19 cellular contexts compared by ENCODE assay signal in the genomic region with DNA sequence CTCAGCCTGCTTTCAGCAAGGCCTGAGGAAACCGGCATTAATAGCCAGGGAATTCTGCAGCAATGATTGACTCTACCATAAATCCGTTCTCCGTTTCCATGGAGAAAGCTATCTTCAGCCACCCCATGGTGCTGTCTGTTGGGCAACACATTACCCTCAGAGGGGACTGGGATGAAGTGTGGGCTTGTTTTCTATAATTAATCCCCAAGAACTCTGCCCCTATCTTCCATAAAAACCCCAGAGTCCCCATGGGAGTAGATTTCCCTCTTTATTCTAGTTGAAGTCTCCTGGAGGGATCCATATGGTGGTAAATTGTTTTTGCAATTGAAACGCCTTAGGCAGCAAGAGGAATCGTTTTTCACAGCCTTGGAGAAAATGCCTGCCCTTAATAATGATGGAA. TPM values are rescaled to one million over a fixed set of nuclear protein-coding genes. Genes with fewer than 3 reads are reported as not detected.
DNase-seq lines count a peak whose midpoint lies in the region; ATAC-seq and TF ChIP-seq lines count a peak whose summit lies in the region.
"Had no signal": no experiment of that assay in that cellular context is flagged by ENCODE, and none has a peak within 500 bp of the region (broad histone marks: within the 10 kb centered on the region; RNA-seq: fewer than 3 reads in every experiment).

No MANE protein-coding gene starts in this region.

- peaks cover 3% of the 10 kb centered on the region for H3K27me3 ChIP-seq in neural cell (ENCODE audit: insufficient read depth, low read depth, low read length)
- H3K27me3 ChIP-seq in H7 (ENCODE audit: control insufficient read depth, insufficient read depth, low read length) = peaks cover 2% of the 10 kb centered on the region; the same call in 1 of the 2 replicates
- H3K27me3 ChIP-seq: Peyer's patch had no signal

- peak; percentile 34 for TF ChIP-seq RAD21 in neural cell (conservative IDR thresholded peaks at IDR 0.05)

- no peak for ATAC-seq in left colon
- ATAC-seq: HCT116, K562, T-helper 17 cell had no signal

- no peaks in the 10 kb centered on the region for H3K9me2 ChIP-seq in neural cell (ENCODE audit: insufficient read depth, low read length)

- no peak for TF ChIP-seq CTCF in neural cell (IDR thresholded peaks at IDR 0.05; ENCODE audit: poor library complexity, severe bottlenecking)

- peak overlapping the region; percentile 81 for H3K27ac ChIP-seq in neural cell (ENCODE audit: low read length)
- H3K27ac ChIP-seq: C4-2B, Peyer's patch, SJSA1 had no signal

- H3F3A ChIP-seq in neural cell (ENCODE audit: insufficient read depth, low read length, poor library complexity, severe bottlenecking) = peaks cover 13% of the 10 kb centered on the region

- H3K79me2 ChIP-seq in neural cell (replicated peaks; ENCODE audit: insufficient read depth, low read length) = no peaks in the 10 kb centered on the region

- DNase-seq in ELF-1 (ENCODE audit: low read depth, low spot score) = peak; percentile 12
- DNase-seq in NCI-H2171 (lab: John Stamatoyannopoulos, UW) = peak; percentile 88
- DNase-seq in NCI-H69 (lab: John Stamatoyannopoulos, UW) = peak; percentile 97
- no peak for DNase-seq in H7
- no peak for DNase-seq in left colon
- DNase-seq in NK-92 treated with Interleukin-12 subunit alpha and Interleukin-12 subunit beta, amount 100 ng/mL, for 24 hours (lab: John Stamatoyannopoulos, UW) = no peak
- DNase-seq: ACHN, DND-41, NCI-H1105, NCI-H187, NCI-H2107, NCI-H510A, Peyer's patch, T-helper 17 cell had no signal

- peak; percentile 93 for TF ChIP-seq EP300 in neural cell (conservative IDR thresholded peaks at IDR 0.05; ENCODE audit: poor library complexity, severe bottlenecking)

- peak overlapping the region; percentile 57 for H3K4me2 ChIP-seq in neural cell (ENCODE audit: low read length)

- no peaks in the 10 kb centered on the region for H3K9me3 ChIP-seq in neural cell (ENCODE audit: low read length)
- H3K9me3 ChIP-seq: Peyer's patch, SJSA1 had no signal

- H3K36me3 ChIP-seq in neural cell (ENCODE audit: insufficient read depth, low read length) (no peaks in the 10 kb centered on the region), H7 (replicated peaks; ENCODE audit: control insufficient read depth, insufficient read depth, low read length) (no peaks in the 10 kb centered on the region)
- H3K36me3 ChIP-seq: Peyer's patch, SJSA1 had no signal

- H3K9ac ChIP-seq in neural cell (ENCODE audit: low read length) = peak overlapping the region; percentile 1

- intact Hi-C loops in left colon (cut with DNase I, micrococcal nuclease) = no loop called here

- no peaks in the 10 kb centered on the region for H4K20me1 ChIP-seq in neural cell (ENCODE audit: insufficient read depth)

- H2AFZ ChIP-seq in neural cell (ENCODE audit: low read depth, low read length) = no peak overlapping the region

- peak overlapping the region; percentile 50 for H3K4me3 ChIP-seq in neural cell (ENCODE audit: low read length)
- no peak overlapping the region for H3K4me3 ChIP-seq in H7 (ENCODE audit: insufficient read depth, low read depth, low read length)
- H3K4me3 ChIP-seq: K562, Peyer's patch, SJSA1 had no signal

TF ChIP-seq in neural cell, 6 proteins besides CTCF, POLR2A, EP300 and RAD21:
- no peak for TF ChIP-seq TAF1 (IDR thresholded peaks at IDR 0.05; ENCODE audit: low read depth)
- TF ChIP-seq EZH2 (IDR thresholded peaks at IDR 0.05; ENCODE audit: borderline replicate concordance, insufficient read depth, low read length, poor library complexity, severe bottlenecking) = no peak
- peak; percentile 44 for TF ChIP-seq MXI1 (conservative IDR thresholded peaks at IDR 0.05; ENCODE audit: poor library complexity, severe bottlenecking)
- TF ChIP-seq, protein P1, sequence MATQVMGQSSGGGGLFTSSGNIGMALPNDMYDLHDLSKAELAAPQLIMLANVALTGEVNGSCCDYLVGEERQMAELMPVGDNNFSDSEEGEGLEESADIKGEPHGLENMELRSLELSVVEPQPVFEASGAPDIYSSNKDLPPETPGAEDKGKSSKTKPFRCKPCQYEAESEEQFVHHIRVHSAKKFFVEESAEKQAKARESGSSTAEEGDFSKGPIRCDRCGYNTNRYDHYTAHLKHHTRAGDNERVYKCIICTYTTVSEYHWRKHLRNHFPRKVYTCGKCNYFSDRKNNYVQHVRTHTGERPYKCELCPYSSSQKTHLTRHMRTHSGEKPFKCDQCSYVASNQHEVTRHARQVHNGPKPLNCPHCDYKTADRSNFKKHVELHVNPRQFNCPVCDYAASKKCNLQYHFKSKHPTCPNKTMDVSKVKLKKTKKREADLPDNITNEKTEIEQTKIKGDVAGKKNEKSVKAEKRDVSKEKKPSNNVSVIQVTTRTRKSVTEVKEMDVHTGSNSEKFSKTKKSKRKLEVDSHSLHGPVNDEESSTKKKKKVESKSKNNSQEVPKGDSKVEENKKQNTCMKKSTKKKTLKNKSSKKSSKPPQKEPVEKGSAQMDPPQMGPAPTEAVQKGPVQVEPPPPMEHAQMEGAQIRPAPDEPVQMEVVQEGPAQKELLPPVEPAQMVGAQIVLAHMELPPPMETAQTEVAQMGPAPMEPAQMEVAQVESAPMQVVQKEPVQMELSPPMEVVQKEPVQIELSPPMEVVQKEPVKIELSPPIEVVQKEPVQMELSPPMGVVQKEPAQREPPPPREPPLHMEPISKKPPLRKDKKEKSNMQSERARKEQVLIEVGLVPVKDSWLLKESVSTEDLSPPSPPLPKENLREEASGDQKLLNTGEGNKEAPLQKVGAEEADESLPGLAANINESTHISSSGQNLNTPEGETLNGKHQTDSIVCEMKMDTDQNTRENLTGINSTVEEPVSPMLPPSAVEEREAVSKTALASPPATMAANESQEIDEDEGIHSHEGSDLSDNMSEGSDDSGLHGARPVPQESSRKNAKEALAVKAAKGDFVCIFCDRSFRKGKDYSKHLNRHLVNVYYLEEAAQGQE (IDR thresholded peaks at IDR 0.05; ENCODE audit: borderline replicate concordance) = peak; percentile 100
- TF ChIP-seq SMC3 (conservative IDR thresholded peaks at IDR 0.05; ENCODE audit: poor library complexity) = peak; percentile 19
- TF ChIP-seq POLR2AphosphoS5 (IDR thresholded peaks at IDR 0.05) = peak; percentile 98

RNA-seq across cellular contexts. Expression of a gene that starts 9.2 kb away (rescaled TPM):
- not detected in 2 replicates for polyA plus RNA-seq in neural cell
- not detected in 2 replicates for polyA minus RNA-seq in neural cell
- not detected in 2 replicates for total RNA-seq in H7 (2014; rRNA removed; shearing (Covaris generic))
- under 1 TPM in 1 of 2 donors, not detected in 1; 0.31 TPM for total RNA-seq in left colon
- total RNA-seq: K562, Peyer's patch, SJSA1, T-helper 17 cell had no signal

RNA-seq across cellular contexts. Expression of a gene that starts 20.1 kb away (rescaled TPM):
- 1.8 and 2.7 TPM in 2 replicates for polyA plus RNA-seq in neural cell
- polyA minus RNA-seq in neural cell = 1.4 TPM in 1 of 2 replicates, not detected in the other
- total RNA-seq in H7 (2014; rRNA removed; shearing (Covaris generic)) = 11.9 and 13.9 TPM in 2 replicates
- 1 to 10 TPM; 1.2 to 4.1 TPM for total RNA-seq in left colon

Comparison
In these comparisons a context has a peak if more than half of its experiments do, and no peak if none do; other contexts are left out.
1. DNase-seq: peak in ELF-1 (single experiment), NCI-H2171 (single experiment) and NCI-H69 (single experiment); none in H7 (single experiment), left colon (0 of 2) and NK-92 treated with Interleukin-12 subunit alpha and Interleukin-12 subunit beta, amount 100 ng/mL, for 24 hours (single experiment).